Comparison of ENCODE assay signal across 1 cellular context in the genomic region with DNA sequence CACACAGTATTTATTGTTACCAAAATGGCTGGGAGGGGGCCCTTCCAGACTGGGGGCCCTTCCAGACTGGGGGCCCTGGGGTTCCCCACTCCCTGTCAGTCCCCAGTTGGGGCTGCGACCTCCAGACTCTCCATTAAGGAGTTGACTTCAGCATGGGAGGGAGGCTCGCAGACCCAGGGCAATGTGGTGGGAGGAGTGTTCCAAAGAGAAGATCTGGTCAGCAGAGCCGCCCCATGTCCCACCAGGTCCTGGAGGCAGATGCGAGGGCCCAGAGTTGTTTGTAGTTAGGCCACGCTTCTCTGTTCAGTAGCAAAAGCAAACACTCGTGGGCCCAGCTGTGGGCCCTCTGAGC.
TF ChIP-seq lines count a peak whose summit lies in the region.

No MANE protein-coding gene starts in this region.

TF ChIP-seq in K562, 482 proteins besides CTCF, POLR2A, EP300 and RAD21 (continued from another document):
- TF ChIP-seq CHD7 (IDR thresholded peaks at IDR 0.05; ENCODE audit: low read depth, low read length) (no peak), CREM (IDR thresholded peaks at IDR 0.05; ENCODE audit: low read depth) (no peak), C11orf30 (IDR thresholded peaks at IDR 0.05; ENCODE audit: low read depth) (no peak), ZNF717 (CRISPR knock-in tag; IDR thresholded peaks at IDR 0.05) (no peak)
